ENCODE assay signal across 25 cellular contexts in the genomic region with DNA sequence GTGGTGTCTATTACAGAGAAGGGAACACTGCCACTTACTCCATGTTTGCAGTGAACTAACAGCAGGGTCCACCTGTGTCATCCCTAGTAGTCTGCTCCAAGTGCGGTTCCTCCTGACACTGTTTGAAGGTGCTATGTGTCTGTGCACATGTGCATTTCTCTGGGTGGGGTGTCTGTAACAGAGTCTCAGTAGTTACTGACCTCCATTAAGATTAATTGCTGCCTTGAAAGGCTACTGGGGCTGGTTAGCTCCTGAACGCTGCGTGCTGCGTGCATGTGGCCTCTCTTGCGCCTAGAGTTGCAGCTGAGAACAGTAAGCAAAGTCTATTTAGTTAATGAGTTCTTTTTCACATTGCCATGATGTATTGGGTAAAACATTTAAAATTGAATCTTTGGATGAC. TPM values are rescaled to one million over a fixed set of nuclear protein-coding genes. Genes with fewer than 3 reads are reported as not detected.
A peak's percentile ranks its signal among the peaks of the same experiment; 100 is the strongest.
DNase-seq lines count a peak whose midpoint lies in the region; ATAC-seq, FAIRE-seq and TF ChIP-seq lines count a peak whose summit lies in the region.
"Had no signal": no experiment of that assay in that cellular context is flagged by ENCODE, and none has a peak within 500 bp of the region (broad histone marks: within the 10 kb centered on the region; RNA-seq: fewer than 3 reads in every experiment).

No MANE protein-coding gene starts in this region.

- no peak overlapping the region for H3K4me2 ChIP-seq in K562 (ENCODE audit: insufficient read depth, low read length)
- H3K4me2 ChIP-seq: A549; BLaER1 treated with 17β-estradiol and CSF1 and Interleukin-3, amounts not matched to agents 10 nM and 100 nM had no signal

- no peak for TF ChIP-seq EP300 in K562 (IDR thresholded peaks at IDR 0.05; ENCODE audit: low read length)

- CTCF ChIA-PET in K562 (lab: Yijun Ruan, JAX; ENCODE audit: low intra/inter-chr PET ratio): no interaction called here
- CTCF ChIA-PET in CD8-positive, alpha-beta memory T cell (lab: Charles Lee): interaction anchor here (1.7 kb wide), 1 partner anchor 16 kb away, joined by 4 read pairs; no protein-coding TSS in a partner anchor

- BruUV-seq in K562 (replicated peaks; lab: Mats Ljungman, UMichigan): no TSS peak

- H3K27ac Mint-ChIP-seq in nephron progenitor cell: peak overlapping the region; percentile 50
- H3K27ac Mint-ChIP-seq in CD8-positive, alpha-beta memory T cell: peak overlapping the region in 1 of 8 donors; percentile 6
- H3K27ac Mint-ChIP-seq: B cell; CD4-positive, alpha-beta T cell; CD8-positive, alpha-beta T cell had no signal

- ATAC-seq in K562 (peak; percentile 56), HG03565 (IDR thresholded peaks at IDR 0.05; ENCODE audit: unreplicated experiment) (no peak)
- ATAC-seq: A549; CD8-positive, alpha-beta T cell; GM12878 had no signal

- H2AFZ ChIP-seq in K562 (ENCODE audit: low read depth, low read length): no peak overlapping the region

- in situ Hi-C loops in K562 (cut with MboI): no loop called here

- FAIRE-seq in K562 (lab: Jason Lieb, UNC): no peak
- FAIRE-seq: A549, GM12878, GM18507, GM19239 had no signal

- no peaks in the 10 kb centered on the region for H3K9me3 ChIP-seq in K562 (replicated peaks; ENCODE audit: control insufficient read depth, insufficient read depth, low read depth, low read length)
- no peaks in the 10 kb centered on the region for H3K9me3 ChIP-seq in CD8-positive, alpha-beta memory T cell (ENCODE audit: low read length)
- H3K9me3 ChIP-seq: A549 had no signal

- peaks cover 73% of the 10 kb centered on the region for H3K79me2 ChIP-seq in K562 (ENCODE audit: control insufficient read depth, insufficient read depth, low read length)

- H3K27ac ChIP-seq in K562 (ENCODE audit: extremely low read depth, low read depth, low read length): no peak overlapping the region
- no peak overlapping the region for H3K27ac ChIP-seq in CD8-positive, alpha-beta memory T cell (ENCODE audit: low read depth, low read length)
- H3K27ac ChIP-seq: 22Rv1; A549; BLaER1 treated with 17β-estradiol and CSF1 and Interleukin-3, amounts not matched to agents 10 nM and 100 nM; C4-2B had no signal

- H3K4me1 ChIP-seq in K562 (replicated peaks in 1 of 2; ENCODE audit: control insufficient read depth in 2 of 2, insufficient read depth in 2 of 2, low read length in 2 of 2): peaks cover 0 to 6% of the 10 kb centered on the region in 2 experiments; a peak in 1 of 5 replicates
- no peaks in the 10 kb centered on the region for H3K4me1 ChIP-seq in CD8-positive, alpha-beta memory T cell (ENCODE audit: insufficient read depth, low read length)
- H3K4me1 ChIP-seq: A549 had no signal

- H3K36me3 ChIP-seq in K562 (ENCODE audit: control insufficient read depth, insufficient read depth, low read length): peaks cover 69% of the 10 kb centered on the region
- peaks cover 21% of the 10 kb centered on the region for H3K36me3 ChIP-seq in CD8-positive, alpha-beta memory T cell (ENCODE audit: insufficient read depth, low read length)

- 92% methylated on average over 5 of the region's 5 CpGs for WGBS in K562 (ENCODE audit: insufficient coverage, low coverage, missing lambda C conversion rate)

- H3K4me3 Mint-ChIP-seq in nephron progenitor cell: no peak overlapping the region
- H3K4me3 Mint-ChIP-seq in CD8-positive, alpha-beta memory T cell: no peak overlapping the region
- H3K4me3 Mint-ChIP-seq: B cell; CD4-positive, alpha-beta T cell; CD8-positive, alpha-beta T cell had no signal

- no peaks in the 10 kb centered on the region for H4K20me1 ChIP-seq in K562 (replicated peaks; ENCODE audit: control insufficient read depth, insufficient read depth, low read length)

- POLR2A ChIA-PET in K562 (lab: Yijun Ruan, JAX): interaction anchor here (0.6 to 1.1 kb wide), 3 partner anchors 10 to 877 kb away, joined by 3 to 4 read pairs (median 3); no protein-coding TSS in a partner anchor
- POLR2A ChIA-PET in CD8-positive, alpha-beta memory T cell (lab: Charles Lee): no interaction called here

- DNase-seq in NCI-H2227 (lab: John Stamatoyannopoulos, UW; ENCODE audit: unreplicated experiment) (peak; percentile 8), NCI-H2227 treated with DMSO at 0.1 percent for 48 hours (lab: John Stamatoyannopoulos, UW) (no peak), K562 (ENCODE audit: extremely low read depth in 1 of 4, low spot score in 3 of 4) (no peak), nephron progenitor cell (no peak)
- no peak for DNase-seq in CD8-positive, alpha-beta memory T cell
- DNase-seq: AML-193; CD4-positive, alpha-beta T cell; CD8-positive, alpha-beta T cell; COR-L47; DMS 273 treated with DMSO at 0.1 percent for 48 hours; DMS153; DMS53; DMS79; DND-41; EL; GDM1 had no signal

- no peaks in the 10 kb centered on the region for H3K27me3 ChIP-seq in K562 (ENCODE audit: control insufficient read depth in 2 of 2, insufficient read depth in 2 of 2, low read length in 2 of 2)
- H3K27me3 ChIP-seq in CD8-positive, alpha-beta memory T cell (ENCODE audit: insufficient read depth, low read length, poor library complexity, severe bottlenecking): no peaks in the 10 kb centered on the region
- H3K27me3 ChIP-seq: BLaER1 treated with 17β-estradiol and CSF1 and Interleukin-3, amounts not matched to agents 10 nM and 100 nM had no signal

- intact Hi-C loops in K562 (cut with micrococcal nuclease): no loop called here

- H3K9me3 Mint-ChIP-seq in nephron progenitor cell: peaks cover 33% of the 10 kb centered on the region
- no peaks in the 10 kb centered on the region for H3K9me3 Mint-ChIP-seq in CD8-positive, alpha-beta memory T cell
- H3K9me3 Mint-ChIP-seq: CD4-positive, alpha-beta T cell had no signal

- TF ChIP-seq CTCF in K562 (IDR thresholded peaks at IDR 0.05 in 2 of 3, conservative IDR thresholded peaks at IDR 0.05 in 1 of 3; ENCODE audit: insufficient read depth in 2 of 3, low read depth in 1 of 3, low read length in 3 of 3) (no peak), nephron progenitor cell (IDR thresholded peaks at IDR 0.05) (no peak)

- peaks cover 77% of the 10 kb centered on the region for H3K36me3 Mint-ChIP-seq in nephron progenitor cell (ENCODE audit: low read depth)
- H3K36me3 Mint-ChIP-seq in CD8-positive, alpha-beta memory T cell: peaks cover 19 to 72% (median 32%) of the 10 kb centered on the region in 3 donors

- TF ChIP-seq RAD21 in K562 (CRISPR knock-in tag; conservative IDR thresholded peaks at IDR 0.05 in 1 of 2, IDR thresholded peaks at IDR 0.05 in 1 of 2): no peak

- H3K4me1 Mint-ChIP-seq in nephron progenitor cell: peaks cover 5% of the 10 kb centered on the region
- H3K4me1 Mint-ChIP-seq in CD8-positive, alpha-beta memory T cell: peaks cover 49 to 78% (median 69%) of the 10 kb centered on the region in 3 donors

- no peak overlapping the region for H3K4me3 ChIP-seq in K562
- H3K4me3 ChIP-seq in CD8-positive, alpha-beta memory T cell (ENCODE audit: low read length): no peak overlapping the region
- H3K4me3 ChIP-seq: A549; BLaER1 treated with 17β-estradiol and CSF1 and Interleukin-3, amounts not matched to agents 10 nM and 100 nM; GM12878 had no signal

- no peak for TF ChIP-seq POLR2A in K562 (conservative IDR thresholded peaks at IDR 0.05)

- H3K9ac ChIP-seq in K562 (ENCODE audit: insufficient read depth in 1 of 2, low read depth in 2 of 2, low read length in 2 of 2): no peak overlapping the region
- H3K9ac ChIP-seq: BLaER1 treated with 17β-estradiol and CSF1 and Interleukin-3, amounts not matched to agents 10 nM and 100 nM had no signal

- no peaks in the 10 kb centered on the region for H3K9me1 ChIP-seq in K562 (ENCODE audit: control insufficient read depth, insufficient read depth, low read length)

- no peaks in the 10 kb centered on the region for H3K27me3 Mint-ChIP-seq in nephron progenitor cell (ENCODE audit: low read depth, poor library complexity)
- no peaks in the 10 kb centered on the region for H3K27me3 Mint-ChIP-seq in CD8-positive, alpha-beta memory T cell
- H3K27me3 Mint-ChIP-seq: B cell; CD4-positive, alpha-beta T cell had no signal

RNA-seq across cellular contexts. Expression of gene LSM3, which starts 8.4 kb away (rescaled TPM):
- 11.3 and 17.2 TPM in 2 replicates for total RNA-seq in K562 (2011; cell fraction: chromatin; rRNA removed; ENCODE audit: low replicate concordance)
- total RNA-seq in K562 (2011; cell fraction: nucleolus; rRNA removed): 7.4 and 9.3 TPM in 2 replicates
- 14.2 and 25.6 TPM in 2 replicates for total RNA-seq in K562 (2011; cell fraction: nucleoplasm; rRNA removed)
- 32.6 and 33.8 TPM in 2 replicates for total RNA-seq in K562 (2014; rRNA removed)
- 64.7 and 73.9 TPM in 2 replicates for total RNA-seq in K562 (2014; rRNA removed; fragmentation: Illumina TruSeq; extraction: Trizol)
- 54.4 and 61.2 TPM in 2 replicates for total RNA-seq in K562 (2015; rRNA removed; fragmentation: Illumina TruSeq; extraction: Trizol)
- 38.5 and 46.4 TPM in 2 replicates for total RNA-seq in K562 (2021)
- 34.0 and 48.7 TPM in 2 replicates for polyA plus RNA-seq in K562 (2011; rRNA removed)
- 3.6 and 12.9 TPM in 2 replicates for polyA plus RNA-seq in K562 (2011; cell fraction: cytosol; rRNA removed)
- polyA plus RNA-seq in K562 (2011; cell fraction: nucleus; rRNA removed): 3.1 and 6.0 TPM in 2 replicates
- 31.9 and 61.8 TPM in 2 replicates for polyA plus RNA-seq in K562 (2012)
- 48.6 and 55.2 TPM in 2 replicates for polyA plus RNA-seq in K562 (2014; fragmentation: Illumina TruSeq; extraction: Trizol)
- 100 to 1,000 TPM; 180 to 203 TPM for polyA plus RNA-seq in K562 (2014; fragmentation: Nextera tagmentation; extraction: Ambion mirVana)
- polyA plus RNA-seq in K562 (2014; rRNA removed): 61.6 and 75.1 TPM in 2 replicates
- polyA minus RNA-seq in K562 (2011; rRNA and poly(A)+ RNA removed): 14.8 and 16.0 TPM in 2 replicates
- 4.3 and 6.0 TPM in 2 replicates for polyA minus RNA-seq in K562 (2011; cell fraction: cytosol; rRNA and poly(A)+ RNA removed)
- polyA minus RNA-seq in K562 (2011; cell fraction: nucleus; rRNA and poly(A)+ RNA removed): 5.5 and 7.6 TPM in 2 replicates
- 10 to 100 TPM; 25.8 to 26.6 TPM for total RNA-seq in CD8-positive, alpha-beta memory T cell
- 22.9 TPM for polyA plus RNA-seq in CD8-positive, alpha-beta memory T cell

RNA-seq across cellular contexts. Expression of gene XPC, which starts 8.7 kb away (rescaled TPM):
- 61.0 and 92.1 TPM in 2 replicates for total RNA-seq in K562 (2011; cell fraction: chromatin; rRNA removed; ENCODE audit: low replicate concordance)
- total RNA-seq in K562 (2011; cell fraction: nucleolus; rRNA removed): 32.5 and 33.7 TPM in 2 replicates
- 45.0 and 59.2 TPM in 2 replicates for total RNA-seq in K562 (2011; cell fraction: nucleoplasm; rRNA removed)
- total RNA-seq in K562 (2014; rRNA removed): 51.8 and 54.1 TPM in 2 replicates
- total RNA-seq in K562 (2014; rRNA removed; fragmentation: Illumina TruSeq; extraction: Trizol): 41.2 and 49.8 TPM in 2 replicates
- total RNA-seq in K562 (2015; rRNA removed; fragmentation: Illumina TruSeq; extraction: Trizol): 41.3 and 44.2 TPM in 2 replicates
- 44.5 and 54.0 TPM in 2 replicates for total RNA-seq in K562 (2021)
- polyA plus RNA-seq in K562 (2011; rRNA removed): 25.1 and 25.5 TPM in 2 replicates
- 11.7 and 15.8 TPM in 2 replicates for polyA plus RNA-seq in K562 (2011; cell fraction: cytosol; rRNA removed)
- 76.2 and 81.9 TPM in 2 replicates for polyA plus RNA-seq in K562 (2011; cell fraction: nucleus; rRNA removed)
- 41.7 and 44.5 TPM in 2 replicates for polyA plus RNA-seq in K562 (2012)
- polyA plus RNA-seq in K562 (2014; fragmentation: Illumina TruSeq; extraction: Trizol): 54.4 and 54.7 TPM in 2 replicates
- polyA plus RNA-seq in K562 (2014; fragmentation: Nextera tagmentation; extraction: Ambion mirVana): 1 to 10 TPM; 3.8 to 4.1 TPM
- 33.8 and 42.4 TPM in 2 replicates for polyA plus RNA-seq in K562 (2014; rRNA removed)
- 30.9 and 32.3 TPM in 2 replicates for polyA minus RNA-seq in K562 (2011; rRNA and poly(A)+ RNA removed)
- 24.0 and 24.8 TPM in 2 replicates for polyA minus RNA-seq in K562 (2011; cell fraction: cytosol; rRNA and poly(A)+ RNA removed)
- polyA minus RNA-seq in K562 (2011; cell fraction: nucleus; rRNA and poly(A)+ RNA removed): 34.9 and 53.4 TPM in 2 replicates
- total RNA-seq in CD8-positive, alpha-beta memory T cell: 10 to 100 TPM; 38.8 to 38.9 TPM
- polyA plus RNA-seq in CD8-positive, alpha-beta memory T cell: 44.0 TPM
